In genomic region chr14:96592591-96593388, GRCh38 we compare ENCODE assay signal across 8 cellular contexts.
DNase-seq lines count a peak whose midpoint lies in the region; ATAC-seq and TF ChIP-seq lines count a peak whose summit lies in the region.

No MANE protein-coding gene starts in this region.

- peak; percentile 74 for ATAC-seq in HG02840 (IDR thresholded peaks at IDR 0.05; ENCODE audit: low FRiP score, unreplicated experiment)

- TF ChIP-seq CTCF in astrocyte of the spinal cord (IDR thresholded peaks at IDR 0.05; ENCODE audit: low read depth, low read length) = no peak

- H3K4me3 ChIP-seq in GM08714 (ENCODE audit: low read length) (peak overlapping the region; percentile 57; the same call in 1 of the 2 replicates), astrocyte of the spinal cord (ENCODE audit: low read depth, low read length) (peak overlapping the region; percentile 32)

- in situ Hi-C loops in astrocyte of the spinal cord (cut with HindIII; ENCODE audit: low sequenced_read_pairs) = no loop called here

- DNase-seq in T-helper 9 cell (peak; percentile 39), astrocyte of the spinal cord (ENCODE audit: low read depth, low spot score) (peak; percentile 13), iPS-NIHi7 (ENCODE audit: extremely low spot score) (peak; percentile 96), ecto neural progenitor cell (ENCODE audit: low spot score) (no peak), medulla oblongata (ENCODE audit: extremely low spot score) (no peak)
- DNase-seq in stimulated activated CD4-positive, alpha-beta T cell treated with anti-CD3 and anti-CD28 coated beads, Interleukin-2, amount 100 ng/mL, for 4 hours (ENCODE audit: low read depth) = peak; percentile 43

Comparison
In these comparisons a context has a peak if more than half of its experiments do, and no peak if none do; other contexts are left out.
1. DNase-seq: peak in T-helper 9 cell (single experiment), astrocyte of the spinal cord (single experiment), iPS-NIHi7 (single experiment) and stimulated activated CD4-positive, alpha-beta T cell treated with anti-CD3 and anti-CD28 coated beads, Interleukin-2, amount 100 ng/mL, for 4 hours (single experiment); none in ecto neural progenitor cell (single experiment) and medulla oblongata (single experiment).